12 cellular contexts compared by ENCODE assay signal in genomic region chr11:121575963-121576290, GRCh38.
DNase-seq lines count a peak whose midpoint lies in the region; ATAC-seq and TF ChIP-seq lines count a peak whose summit lies in the region.
"Had no signal": no experiment of that assay in that cellular context is flagged by ENCODE, and none has a peak within 500 bp of the region (broad histone marks: within the 10 kb centered on the region; RNA-seq: fewer than 3 reads in every experiment).

No MANE protein-coding gene starts in this region.

- no peak for TF ChIP-seq EP300 in esophagus muscularis mucosa (IDR thresholded peaks at IDR 0.05)

- no peaks in the 10 kb centered on the region for H3K27me3 ChIP-seq in esophagus muscularis mucosa
- H3K27me3 ChIP-seq: ascending aorta had no signal

- H3K4me3 Mint-ChIP-seq in naive thymus-derived CD8-positive, alpha-beta T cell, result no peak overlapping the region

- no peak for TF ChIP-seq CTCF in esophagus muscularis mucosa (IDR thresholded peaks at IDR 0.05)

- intact Hi-C loops in esophagus muscularis mucosa (cut with DNase I), result no loop called here

- peak overlapping the region in 8 of 10 donors; percentile 23 to 67 (median 46) for H3K27ac Mint-ChIP-seq in naive thymus-derived CD8-positive, alpha-beta T cell

- peaks cover 3 to 13% (median 11%) of the 10 kb centered on the region in 4 donors for H3K4me1 Mint-ChIP-seq in naive thymus-derived CD8-positive, alpha-beta T cell

- H3K27ac ChIP-seq in esophagus muscularis mucosa (replicated peaks in 1 of 4), result peak overlapping the region in 1 of 4 donors; percentile 13
- H3K27ac ChIP-seq: ascending aorta had no signal

- H3K36me3 Mint-ChIP-seq in naive thymus-derived CD8-positive, alpha-beta T cell, result peaks cover 38 to 98% (median 59%) of the 10 kb centered on the region in 3 donors

- no peak for DNase-seq in naive thymus-derived CD8-positive, alpha-beta T cell
- DNase-seq in RPMI8226 (no peak), NCI-H1694 treated with DMSO at 0.1 percent for 48 hours (lab: John Stamatoyannopoulos, UW) (no peak), esophagus muscularis mucosa (ENCODE audit: extremely low spot score) (no peak)
- DNase-seq: COR-L47, NCI-H2107 had no signal

- 92% methylated on average over 5 of the region's 5 CpGs for WGBS in esophagus muscularis mucosa

- no peaks in the 10 kb centered on the region for H3K27me3 Mint-ChIP-seq in naive thymus-derived CD8-positive, alpha-beta T cell

- peaks cover 0 to 36% (median 0%) of the 10 kb centered on the region in 4 donors for H3K36me3 ChIP-seq in esophagus muscularis mucosa

- peaks cover 0 to 3% (median 0%) of the 10 kb centered on the region in 4 donors for H3K9me3 ChIP-seq in esophagus muscularis mucosa
- H3K9me3 ChIP-seq: ascending aorta had no signal

- no peak for TF ChIP-seq POLR2A in esophagus muscularis mucosa (IDR thresholded peaks at IDR 0.05; ENCODE audit: low read depth)

- no peak overlapping the region for H3K4me3 ChIP-seq in esophagus muscularis mucosa
- H3K4me3 ChIP-seq: ascending aorta, lung had no signal

- ATAC-seq in GM18867 (IDR thresholded peaks at IDR 0.05; ENCODE audit: unreplicated experiment) (peak; percentile 26), GM21619 (IDR thresholded peaks at IDR 0.05; ENCODE audit: unreplicated experiment) (peak; percentile 25), HG03432 (IDR thresholded peaks at IDR 0.05; ENCODE audit: unreplicated experiment) (peak; percentile 42)
- ATAC-seq in naive thymus-derived CD8-positive, alpha-beta T cell, result no peak
- ATAC-seq in activated CD4-positive, CD25-positive, alpha-beta regulatory T cell treated with anti-CD3 and anti-CD28 coated beads, Interleukin-2, amount 50 U/mL, for 24 hours, result no peak

- peaks cover 0 to 6% (median 5%) of the 10 kb centered on the region in 4 donors for H3K4me1 ChIP-seq in esophagus muscularis mucosa
- H3K4me1 ChIP-seq: ascending aorta had no signal

- peaks cover 0 to 9% (median 2%) of the 10 kb centered on the region in 9 donors for H3K9me3 Mint-ChIP-seq in naive thymus-derived CD8-positive, alpha-beta T cell

- POLR2A ChIA-PET in naive thymus-derived CD8-positive, alpha-beta T cell (lab: Charles Lee), result interaction anchor here (1.4 kb wide), 1 partner anchor 9 kb away, joined by 3 read pairs; no protein-coding TSS in a partner anchor

Comparison
In these comparisons a context has a peak if more than half of its experiments do, and no peak if none do; other contexts are left out.
1. ATAC-seq: peak in GM18867 (single experiment), GM21619 (single experiment) and HG03432 (single experiment); none in naive thymus-derived CD8-positive, alpha-beta T cell (0 of 2) and activated CD4-positive, CD25-positive, alpha-beta regulatory T cell treated with anti-CD3 and anti-CD28 coated beads, Interleukin-2, amount 50 U/mL, for 24 hours (0 of 2).